12 cellular contexts compared by ENCODE assay signal in the genomic region with DNA sequence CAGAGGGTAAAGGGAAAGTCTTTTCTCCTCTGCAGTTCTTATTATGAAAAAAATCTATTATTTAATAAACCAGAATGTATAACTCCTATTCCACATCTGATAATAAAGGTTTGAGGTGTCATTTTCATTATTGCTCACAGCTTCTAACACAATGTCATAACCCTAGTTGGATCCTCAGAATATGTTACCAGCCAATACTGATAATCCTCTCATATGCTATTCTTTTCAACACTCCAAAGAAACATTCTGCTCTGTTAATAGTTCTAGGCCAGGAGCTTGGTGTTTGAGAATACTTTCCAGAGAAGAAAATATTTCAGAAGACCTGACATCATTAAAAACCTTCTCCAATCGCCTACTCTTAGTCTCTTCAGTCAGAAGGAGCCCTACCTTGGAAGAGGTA.
"Had no signal": no experiment of that assay in that cellular context is flagged by ENCODE, and none has a peak within 500 bp of the region (broad histone marks: within the 10 kb centered on the region; RNA-seq: fewer than 3 reads in every experiment).

No MANE protein-coding gene starts in this region.

- DNase-seq: activated naive CD8-positive, alpha-beta T cell treated with anti-CD3 and anti-CD28 coated beads, Interleukin-2, amount 10 ng/mL, durations not matched to agents 7 days and 5 days; colonic mucosa; effector CD4-positive, alpha-beta T cell; glutamatergic neuron; stimulated activated CD4-positive, alpha-beta T cell treated with anti-CD3 and anti-CD28 coated beads, Interleukin-15, amount 100 ng/mL, for 24 hours; T-cell; T1000 had no signal

- ATAC-seq: T-cell had no signal

- H3K9me3 Mint-ChIP-seq: activated CD4-positive, alpha-beta memory T cell treated with anti-CD3 and anti-CD28 coated beads, Interleukin-2, amount 10 ng/mL, durations not matched to agents 7 days and 5 days had no signal

- H3K36me3 ChIP-seq: colonic mucosa, neural progenitor cell, ovary, SJCRH30 had no signal

- H3K27me3 ChIP-seq: colonic mucosa, neural progenitor cell, ovary, SJCRH30 had no signal

- H3K36me3 Mint-ChIP-seq: T-cell had no signal

- H3K27ac Mint-ChIP-seq: activated CD4-positive, alpha-beta memory T cell treated with anti-CD3 and anti-CD28 coated beads, Interleukin-2, amount 10 ng/mL, durations not matched to agents 7 days and 5 days; activated naive CD8-positive, alpha-beta T cell treated with anti-CD3 and anti-CD28 coated beads, Interleukin-2, amount 10 ng/mL, durations not matched to agents 7 days and 5 days; neural progenitor cell; T-cell had no signal

- H3K9me3 ChIP-seq: colonic mucosa, ovary, SJCRH30 had no signal

- H3K4me3 ChIP-seq: colonic mucosa, neural progenitor cell, ovary, SJCRH30 had no signal

- H3K4me1 ChIP-seq: colonic mucosa, SJCRH30 had no signal

- H3K4me3 Mint-ChIP-seq: activated CD4-positive, alpha-beta memory T cell treated with anti-CD3 and anti-CD28 coated beads, Interleukin-2, amount 10 ng/mL, durations not matched to agents 7 days and 5 days; activated naive CD8-positive, alpha-beta T cell treated with anti-CD3 and anti-CD28 coated beads, Interleukin-2, amount 10 ng/mL, durations not matched to agents 7 days and 5 days; neural progenitor cell; T-cell had no signal

- H3K27me3 Mint-ChIP-seq: activated CD4-positive, alpha-beta memory T cell treated with anti-CD3 and anti-CD28 coated beads, Interleukin-2, amount 10 ng/mL, durations not matched to agents 7 days and 5 days; T-cell had no signal

- H3K27ac ChIP-seq: colonic mucosa, neural progenitor cell, ovary, SJCRH30, VCaP had no signal

- H3K4me2 ChIP-seq: neural progenitor cell had no signal
